ENCODE assay signal across 10 cellular contexts in genomic region chr1:2530501-2531361, GRCh38. TPM values are rescaled to one million over a fixed set of nuclear protein-coding genes. Genes with fewer than 3 reads are reported as not detected.
DNase-seq lines count a peak whose midpoint lies in the region; ATAC-seq, FAIRE-seq and TF ChIP-seq lines count a peak whose summit lies in the region.
"Had no signal": no experiment of that assay in that cellular context is flagged by ENCODE, and none has a peak within 500 bp of the region (broad histone marks: within the 10 kb centered on the region; RNA-seq: fewer than 3 reads in every experiment).

No MANE protein-coding gene starts in this region.

- H3K9me3 Mint-ChIP-seq in CD8-positive, alpha-beta memory T cell = no peaks in the 10 kb centered on the region
- no peaks in the 10 kb centered on the region for H3K9me3 Mint-ChIP-seq in immature natural killer cell

- no peak overlapping the region for H3K27ac Mint-ChIP-seq in CD8-positive, alpha-beta memory T cell
- H3K27ac Mint-ChIP-seq in immature natural killer cell = no peak overlapping the region

- no peak for DNase-seq in CD8-positive, alpha-beta memory T cell
- DNase-seq in HUDEP-2 (lab: John Stamatoyannopoulos, UW; ENCODE audit: unreplicated experiment in 76 of 76) (peak in 68 of 76 experiments; percentile 18 to 76 (median 55)), GM12878 (ENCODE audit: low read depth, low spot score) (no peak), immature natural killer cell (no peak)
- DNase-seq in activated effector memory CD4-positive, alpha-beta T cell treated with Interleukin-2 at 50 U/mL for 16 hours = no peak
- no peak for DNase-seq in activated CD8-positive, alpha-beta memory T cell treated with anti-CD3 and anti-CD28 coated beads, Interleukin-2, amount 50 U/mL, for 48 hours

- CTCF ChIA-PET in CD8-positive, alpha-beta memory T cell (lab: Charles Lee) = interaction anchor here (1.1 to 1.9 kb wide), 3 partner anchors 115 to 336 kb away, joined by 3 to 6 read pairs (median 4); partner anchors contain the start of gene FAAP20
- CTCF ChIA-PET in GM12878 (lab: Yijun Ruan, JAX) = interaction anchor here (0.6 to 1.6 kb wide), 3 partner anchors 12 to 116 kb away, joined by 3 read pairs; no protein-coding TSS in a partner anchor

- H3K9ac ChIP-seq in GM12878 (ENCODE audit: control insufficient read depth, insufficient read depth, low read length) (no peak overlapping the region), neural cell (ENCODE audit: low read length) (peak overlapping the region; percentile 75)

- H2AFZ ChIP-seq in GM12878 (ENCODE audit: control insufficient read depth, low read depth, low read length) = no peak overlapping the region
- no peak overlapping the region for H2AFZ ChIP-seq in neural cell (ENCODE audit: low read depth, low read length)

- H3K4me1 Mint-ChIP-seq in CD8-positive, alpha-beta memory T cell = peaks cover 10 to 27% (median 11%) of the 10 kb centered on the region in 3 donors
- H3K4me1 Mint-ChIP-seq in immature natural killer cell = peaks cover 10 to 15% of the 10 kb centered on the region in 2 donors

- no peak for TF ChIP-seq RAD21 in GM12878 (IDR thresholded peaks at IDR 0.05; ENCODE audit: insufficient read depth, low read depth, low read length)
- TF ChIP-seq RAD21 in neural cell (conservative IDR thresholded peaks at IDR 0.05) = no peak

- no peak for FAIRE-seq in GM12878 (lab: Jason Lieb, UNC)
- FAIRE-seq: GM18507 had no signal

- H3K36me3 ChIP-seq in CD8-positive, alpha-beta memory T cell (ENCODE audit: insufficient read depth, low read length) = no peaks in the 10 kb centered on the region
- H3K36me3 ChIP-seq in GM12878 (ENCODE audit: control insufficient read depth in 2 of 2, insufficient read depth in 2 of 2, low read length in 1 of 2) = no peaks in the 10 kb centered on the region
- H3K36me3 ChIP-seq in neural cell (ENCODE audit: insufficient read depth, low read length) = no peaks in the 10 kb centered on the region

- in situ Hi-C loops in GM12878 (cut with MboI) = no loop called here

- H3K4me2 ChIP-seq in GM12878 (ENCODE audit: control insufficient read depth, insufficient read depth) (peak overlapping the region; percentile 44; the same call in 1 of the 2 replicates), neural cell (ENCODE audit: low read length) (no peak overlapping the region)

- peaks cover 0 to 2% (median 0%) of the 10 kb centered on the region in 3 donors for H3K36me3 Mint-ChIP-seq in CD8-positive, alpha-beta memory T cell
- no peaks in the 10 kb centered on the region for H3K36me3 Mint-ChIP-seq in immature natural killer cell

- peak overlapping the region in 3 of 7 donors; percentile 59 to 75 (median 66) for H3K4me3 Mint-ChIP-seq in CD8-positive, alpha-beta memory T cell
- H3K4me3 Mint-ChIP-seq in immature natural killer cell = peak overlapping the region in 2 of 5 donors; percentile 42 to 53

- BruUV-seq in GM12878 (replicated peaks; lab: Mats Ljungman, UMichigan) = no TSS peak

- RAD21 ChIA-PET in GM12878 (lab: Charles Lee; ENCODE audit: unreplicated experiment) = no interaction called here

- H3K79me2 ChIP-seq in GM12878 (ENCODE audit: control insufficient read depth, insufficient read depth, low read length) (peaks cover 3% of the 10 kb centered on the region), neural cell (replicated peaks; ENCODE audit: insufficient read depth, low read length) (peaks cover 16% of the 10 kb centered on the region)

- SMC1A ChIA-PET in GM12878 (lab: Charles Lee; ENCODE audit: uncharacterized antibody, unreplicated experiment) = no interaction called here

- H3K9me2 ChIP-seq in neural cell (ENCODE audit: insufficient read depth, low read length) = no peaks in the 10 kb centered on the region

- WGBS in GM12878 (ENCODE audit: insufficient coverage, insufficient replicate concordance, low lambda C conversion rate, missing lambda C conversion rate) = 18% methylated on average over 27 of the region's 31 CpGs

- TF ChIP-seq CTCF in GM12878 (IDR thresholded peaks at IDR 0.05 in 2 of 3, conservative IDR thresholded peaks at IDR 0.05 in 1 of 3; ENCODE audit: control insufficient read depth in 2 of 3, extremely low read depth in 1 of 3, insufficient read depth in 1 of 3, low read depth in 3 of 3, low read length in 3 of 3) (no peak), neural cell (IDR thresholded peaks at IDR 0.05; ENCODE audit: poor library complexity, severe bottlenecking) (no peak)

- peaks cover 18 to 23% of the 10 kb centered on the region in 2 donors for H3K27me3 Mint-ChIP-seq in CD8-positive, alpha-beta memory T cell
- peaks cover 2 to 5% (median 5%) of the 10 kb centered on the region in 3 donors for H3K27me3 Mint-ChIP-seq in immature natural killer cell (ENCODE audit: low read depth in 3 of 3)

- no peaks in the 10 kb centered on the region for H3K9me3 ChIP-seq in CD8-positive, alpha-beta memory T cell (ENCODE audit: low read length)
- H3K9me3 ChIP-seq in GM12878 (replicated peaks; ENCODE audit: control insufficient read depth, insufficient read depth, low read length) = no peaks in the 10 kb centered on the region
- H3K9me3 ChIP-seq in neural cell (ENCODE audit: low read length) = no peaks in the 10 kb centered on the region
- H3K9me3 ChIP-seq: SJSA1 had no signal

- ATAC-seq in GM12878 (no peak), GM19328 (IDR thresholded peaks at IDR 0.05; ENCODE audit: unreplicated experiment) (no peak)

- TF ChIP-seq EP300 in GM12878 (IDR thresholded peaks at IDR 0.05; ENCODE audit: borderline replicate concordance in 1 of 2, control insufficient read depth in 1 of 2, low read depth in 2 of 2, low read length in 2 of 2) (no peak), neural cell (conservative IDR thresholded peaks at IDR 0.05; ENCODE audit: poor library complexity, severe bottlenecking) (no peak)

- no peak overlapping the region for H3K27ac ChIP-seq in CD8-positive, alpha-beta memory T cell (ENCODE audit: low read depth, low read length)
- no peak overlapping the region for H3K27ac ChIP-seq in GM12878 (ENCODE audit: control insufficient read depth, insufficient read depth)
- peak overlapping the region; percentile 45 for H3K27ac ChIP-seq in neural cell (ENCODE audit: low read length)
- H3K27ac ChIP-seq: SJSA1 had no signal

- H3K4me1 ChIP-seq in CD8-positive, alpha-beta memory T cell (ENCODE audit: insufficient read depth, low read length) = peaks cover 25% of the 10 kb centered on the region
- peaks cover 14% of the 10 kb centered on the region for H3K4me1 ChIP-seq in GM12878 (ENCODE audit: control insufficient read depth, insufficient read depth, low read length)

- H3K4me3 ChIP-seq in CD8-positive, alpha-beta memory T cell (ENCODE audit: low read length) = peak overlapping the region; percentile 19
- H3K4me3 ChIP-seq in GM12878 (no peak overlapping the region), neural cell (ENCODE audit: low read length) (peak overlapping the region; percentile 74)
- H3K4me3 ChIP-seq: SJSA1 had no signal

- POLR2A ChIA-PET in CD8-positive, alpha-beta memory T cell (lab: Charles Lee) = interaction anchor here (0.6 to 0.9 kb wide), 2 partner anchors 14 to 105 kb away, joined by 3 to 4 read pairs; no protein-coding TSS in a partner anchor
- POLR2A ChIA-PET in GM12878 (lab: Charles Lee) = interaction anchor here (1.2 to 1.6 kb wide), 2 partner anchors 14 to 15 kb away, joined by 3 to 4 read pairs; no protein-coding TSS in a partner anchor

- intact Hi-C loops in GM12878 (cut with micrococcal nuclease; ENCODE audit: unreplicated experiment) = no loop called here

- no peaks in the 10 kb centered on the region for H3F3A ChIP-seq in neural cell (ENCODE audit: insufficient read depth, low read length, poor library complexity, severe bottlenecking)

- peaks cover 18% of the 10 kb centered on the region for H3K27me3 ChIP-seq in CD8-positive, alpha-beta memory T cell (ENCODE audit: insufficient read depth, low read length, poor library complexity, severe bottlenecking)
- H3K27me3 ChIP-seq in GM12878 (replicated peaks in 1 of 2; ENCODE audit: control insufficient read depth in 2 of 2, insufficient read depth in 2 of 2, low read length in 1 of 2) = peaks cover 6 to 19% of the 10 kb centered on the region in 2 experiments
- no peaks in the 10 kb centered on the region for H3K27me3 ChIP-seq in neural cell (ENCODE audit: insufficient read depth, low read depth, low read length)

- H4K20me1 ChIP-seq in GM12878 (ENCODE audit: control insufficient read depth, insufficient read depth) (no peaks in the 10 kb centered on the region), neural cell (ENCODE audit: insufficient read depth) (no peaks in the 10 kb centered on the region)

- TF ChIP-seq POLR2A in GM12878 (IDR thresholded peaks at IDR 0.05; ENCODE audit: low read depth, low read length) = no peak

RNA-seq across cellular contexts. Expression of gene HES5, which starts 0.7 kb away (rescaled TPM):
- total RNA-seq in CD8-positive, alpha-beta memory T cell = not detected
- not detected for polyA plus RNA-seq in CD8-positive, alpha-beta memory T cell
- total RNA-seq in GM12878 (2013; cell fraction: nucleolus; rRNA removed) = not detected in 2 replicates
- 0.22 TPM in 1 of 2 replicates, not detected in the other for total RNA-seq in GM12878 (2014; rRNA removed)
- not detected in 2 replicates for total RNA-seq in GM12878 (2014; rRNA removed; fragmentation: Illumina TruSeq; extraction: Trizol)
- total RNA-seq in GM12878 (2021) = 0.15 TPM in 1 of 2 replicates, not detected in the other
- polyA plus RNA-seq in GM12878 (2011; ENCODE audit: low read depth) = not detected
- not detected in 2 replicates for polyA plus RNA-seq in GM12878 (2011; rRNA removed)
- not detected in 2 replicates for polyA plus RNA-seq in GM12878 (2011; cell fraction: cytosol; rRNA removed)
- polyA plus RNA-seq in GM12878 (2011; cell fraction: nucleus; rRNA removed) = not detected in 2 replicates
- polyA plus RNA-seq in GM12878 (2012) = not detected in 2 replicates
- polyA plus RNA-seq in GM12878 (2014; fragmentation: Illumina TruSeq; extraction: Trizol) = not detected in 2 replicates
- polyA plus RNA-seq in GM12878 (2014; fragmentation: Nextera tagmentation; extraction: Ambion mirVana) = not detected
- 0.12 TPM in 1 of 2 replicates, not detected in the other for polyA plus RNA-seq in GM12878 (2014; rRNA removed)
- polyA plus RNA-seq in GM12878 (2016; fragmentation: Nextera tagmentation; extraction: Ambion mirVana) = not detected
- not detected in 2 replicates for polyA minus RNA-seq in GM12878 (2011; rRNA and poly(A)+ RNA removed)
- not detected in 2 replicates for polyA minus RNA-seq in GM12878 (2011; cell fraction: cytosol; rRNA and poly(A)+ RNA removed)
- polyA minus RNA-seq in GM12878 (2011; cell fraction: nucleus; rRNA and poly(A)+ RNA removed) = not detected in 2 replicates
- polyA plus RNA-seq in neural cell = 0.81 TPM in 1 of 2 replicates, not detected in the other
- polyA minus RNA-seq in neural cell = 3.2 and 4.3 TPM in 2 replicates
- polyA plus RNA-seq in immature natural killer cell = not detected
- total RNA-seq: SJSA1 had no signal

RNA-seq across cellular contexts. Expression of gene PANK4, which starts 4.3 kb away (rescaled TPM):
- 10 to 100 TPM; 40.3 to 46.3 TPM for total RNA-seq in CD8-positive, alpha-beta memory T cell
- 25.0 TPM for polyA plus RNA-seq in CD8-positive, alpha-beta memory T cell
- total RNA-seq in GM12878 (2013; cell fraction: nucleolus; rRNA removed) = 85.4 and 117 TPM in 2 replicates
- total RNA-seq in GM12878 (2014; rRNA removed) (24.1 and 24.9 TPM in 2 replicates), GM12878 (2014; rRNA removed; fragmentation: Illumina TruSeq; extraction: Trizol) (10.4 and 10.6 TPM in 2 replicates), GM12878 (2021) (25.8 and 38.0 TPM in 2 replicates)
- polyA plus RNA-seq in GM12878 (2011; ENCODE audit: low read depth) = 7.1 TPM
- polyA plus RNA-seq in GM12878 (2011; rRNA removed) (12.4 and 27.0 TPM in 2 replicates), GM12878 (2014; fragmentation: Illumina TruSeq; extraction: Trizol) (11.1 and 15.0 TPM in 2 replicates), GM12878 (2014; fragmentation: Nextera tagmentation; extraction: Ambion mirVana) (1 to 10 TPM in 1 of 2 experiments, under 1 TPM in 1; 0.35 to 1.5 TPM), GM12878 (2014; rRNA removed) (25.0 and 27.2 TPM in 2 replicates), GM12878 (2016; fragmentation: Nextera tagmentation; extraction: Ambion mirVana) (10 to 100 TPM; 18.2 to 19.0 TPM), neural cell (37.9 and 43.4 TPM in 2 replicates), immature natural killer cell (10 to 100 TPM in 1 of 3 donors, 1 to 10 TPM in 2; 9.1 to 23.3 (median 9.8) TPM)
- 15.9 and 23.0 TPM in 2 replicates for polyA plus RNA-seq in GM12878 (2011; cell fraction: cytosol; rRNA removed)
- 158 and 199 TPM in 2 replicates for polyA plus RNA-seq in GM12878 (2011; cell fraction: nucleus; rRNA removed)
- polyA plus RNA-seq in GM12878 (2012) = 18.2 and 18.5 TPM in 2 replicates
- 14.9 and 26.2 TPM in 2 replicates for polyA minus RNA-seq in GM12878 (2011; rRNA and poly(A)+ RNA removed)
- 13.2 and 15.7 TPM in 2 replicates for polyA minus RNA-seq in GM12878 (2011; cell fraction: cytosol; rRNA and poly(A)+ RNA removed)
- 55.4 and 89.3 TPM in 2 replicates for polyA minus RNA-seq in GM12878 (2011; cell fraction: nucleus; rRNA and poly(A)+ RNA removed)
- 52.3 and 53.8 TPM in 2 replicates for polyA minus RNA-seq in neural cell

RNA-seq across cellular contexts. Expression of gene TNFRSF14, which starts 25.4 kb away (rescaled TPM):
- 100 to 1,000 TPM; 164 to 168 TPM for total RNA-seq in CD8-positive, alpha-beta memory T cell
- polyA plus RNA-seq in CD8-positive, alpha-beta memory T cell = 51.6 TPM
- total RNA-seq in GM12878 (2013; cell fraction: nucleolus; rRNA removed) = 315 and 380 TPM in 2 replicates
- total RNA-seq in GM12878 (2014; rRNA removed) = 53.6 and 61.1 TPM in 2 replicates
- 20.0 and 23.0 TPM in 2 replicates for total RNA-seq in GM12878 (2014; rRNA removed; fragmentation: Illumina TruSeq; extraction: Trizol)
- total RNA-seq in GM12878 (2021) = 76.2 and 79.1 TPM in 2 replicates
- 42.6 TPM for polyA plus RNA-seq in GM12878 (2011; ENCODE audit: low read depth)
- 30.5 and 69.6 TPM in 2 replicates for polyA plus RNA-seq in GM12878 (2011; rRNA removed)
- 85.6 and 116 TPM in 2 replicates for polyA plus RNA-seq in GM12878 (2011; cell fraction: cytosol; rRNA removed)
- 998 and 1,152 TPM in 2 replicates for polyA plus RNA-seq in GM12878 (2011; cell fraction: nucleus; rRNA removed)
- 120 and 163 TPM in 2 replicates for polyA plus RNA-seq in GM12878 (2012)
- 4.8 and 19.2 TPM in 2 replicates for polyA plus RNA-seq in GM12878 (2014; fragmentation: Illumina TruSeq; extraction: Trizol)
- polyA plus RNA-seq in GM12878 (2014; fragmentation: Nextera tagmentation; extraction: Ambion mirVana) = 1 to 10 TPM in 1 of 2 experiments, under 1 TPM in 1; 0.43 to 2.9 TPM
- 113 and 114 TPM in 2 replicates for polyA plus RNA-seq in GM12878 (2014; rRNA removed)
- polyA plus RNA-seq in GM12878 (2016; fragmentation: Nextera tagmentation; extraction: Ambion mirVana) = 10 to 100 TPM; 36.2 to 46.7 TPM
- 22.7 and 47.3 TPM in 2 replicates for polyA minus RNA-seq in GM12878 (2011; rRNA and poly(A)+ RNA removed)
- polyA minus RNA-seq in GM12878 (2011; cell fraction: cytosol; rRNA and poly(A)+ RNA removed) = 17.1 and 28.0 TPM in 2 replicates
- polyA minus RNA-seq in GM12878 (2011; cell fraction: nucleus; rRNA and poly(A)+ RNA removed) = 91.9 and 124 TPM in 2 replicates
- polyA plus RNA-seq in neural cell = 1.1 TPM in 2 replicates
- not detected in 2 replicates for polyA minus RNA-seq in neural cell
- 10 to 100 TPM; 62.5 to 75.1 (median 63.8) TPM for polyA plus RNA-seq in immature natural killer cell

RNA-seq across cellular contexts. Expression of gene PLCH2, which starts 54.6 kb away (rescaled TPM):
- total RNA-seq in CD8-positive, alpha-beta memory T cell = 1 to 10 TPM; 2.5 TPM
- 2.8 TPM for polyA plus RNA-seq in CD8-positive, alpha-beta memory T cell
- 3.9 and 7.9 TPM in 2 replicates for total RNA-seq in GM12878 (2013; cell fraction: nucleolus; rRNA removed)
- total RNA-seq in GM12878 (2014; rRNA removed) = 0.11 and 0.73 TPM in 2 replicates
- total RNA-seq in GM12878 (2014; rRNA removed; fragmentation: Illumina TruSeq; extraction: Trizol) = 0.04 and 0.05 TPM in 2 replicates
- 0.62 and 0.74 TPM in 2 replicates for total RNA-seq in GM12878 (2021)
- polyA plus RNA-seq in GM12878 (2011; ENCODE audit: low read depth) = 0.28 TPM
- polyA plus RNA-seq in GM12878 (2011; rRNA removed) = 0.24 and 0.30 TPM in 2 replicates
- polyA plus RNA-seq in GM12878 (2011; cell fraction: cytosol; rRNA removed) = 0.27 and 0.64 TPM in 2 replicates
- polyA plus RNA-seq in GM12878 (2011; cell fraction: nucleus; rRNA removed) = 4.9 and 6.8 TPM in 2 replicates
- polyA plus RNA-seq in GM12878 (2012) = 1.4 and 2.3 TPM in 2 replicates
- polyA plus RNA-seq in GM12878 (2014; fragmentation: Illumina TruSeq; extraction: Trizol) = 0.12 TPM in 1 of 2 replicates, not detected in the other
- polyA plus RNA-seq in GM12878 (2014; fragmentation: Nextera tagmentation; extraction: Ambion mirVana) = not detected
- 0.53 and 1.1 TPM in 2 replicates for polyA plus RNA-seq in GM12878 (2014; rRNA removed)
- polyA plus RNA-seq in GM12878 (2016; fragmentation: Nextera tagmentation; extraction: Ambion mirVana) = under 1 TPM in 1 of 2 experiments, not detected in 1; 0.03 TPM
- polyA minus RNA-seq in GM12878 (2011; rRNA and poly(A)+ RNA removed) = 0.59 and 0.77 TPM in 2 replicates
- 0.27 TPM in 1 of 2 replicates, not detected in the other for polyA minus RNA-seq in GM12878 (2011; cell fraction: cytosol; rRNA and poly(A)+ RNA removed)
- polyA minus RNA-seq in GM12878 (2011; cell fraction: nucleus; rRNA and poly(A)+ RNA removed) = 1.1 and 2.0 TPM in 2 replicates
- polyA plus RNA-seq in neural cell = 5.7 and 6.6 TPM in 2 replicates
- 6.4 and 7.3 TPM in 2 replicates for polyA minus RNA-seq in neural cell
- polyA plus RNA-seq in immature natural killer cell = 1 to 10 TPM in 2 of 3 donors, not detected in 1; 2.9 to 5.1 TPM

RNA-seq across cellular contexts. Expression of gene PRXL2B, which starts 55.8 kb away (rescaled TPM):
- 10 to 100 TPM; 41.3 to 45.5 TPM for total RNA-seq in CD8-positive, alpha-beta memory T cell
- polyA plus RNA-seq in CD8-positive, alpha-beta memory T cell = 23.2 TPM
- 6.1 and 6.2 TPM in 2 replicates for total RNA-seq in GM12878 (2013; cell fraction: nucleolus; rRNA removed)
- total RNA-seq in GM12878 (2014; rRNA removed) (4.2 TPM in 2 replicates), GM12878 (2014; rRNA removed; fragmentation: Illumina TruSeq; extraction: Trizol) (1.8 and 1.9 TPM in 2 replicates), GM12878 (2021) (5.6 and 7.6 TPM in 2 replicates)
- 2.4 TPM for polyA plus RNA-seq in GM12878 (2011; ENCODE audit: low read depth)
- polyA plus RNA-seq in GM12878 (2011; rRNA removed) (3.1 and 5.0 TPM in 2 replicates), GM12878 (2014; fragmentation: Illumina TruSeq; extraction: Trizol) (1.3 and 2.7 TPM in 2 replicates), GM12878 (2014; fragmentation: Nextera tagmentation; extraction: Ambion mirVana) (under 1 TPM; 0.44 to 0.53 TPM), GM12878 (2014; rRNA removed) (5.5 and 6.8 TPM in 2 replicates), GM12878 (2016; fragmentation: Nextera tagmentation; extraction: Ambion mirVana) (1 to 10 TPM; 3.8 to 4.8 TPM), neural cell (29.0 and 35.9 TPM in 2 replicates), immature natural killer cell (10 to 100 TPM; 10.0 to 17.1 (median 13.6) TPM)
- 8.8 and 10.6 TPM in 2 replicates for polyA plus RNA-seq in GM12878 (2011; cell fraction: cytosol; rRNA removed)
- 19.6 and 22.7 TPM in 2 replicates for polyA plus RNA-seq in GM12878 (2011; cell fraction: nucleus; rRNA removed)
- polyA plus RNA-seq in GM12878 (2012) = 7.7 and 7.9 TPM in 2 replicates
- polyA minus RNA-seq in GM12878 (2011; rRNA and poly(A)+ RNA removed) = 1.1 and 5.2 TPM in 2 replicates
- 1.6 and 2.6 TPM in 2 replicates for polyA minus RNA-seq in GM12878 (2011; cell fraction: cytosol; rRNA and poly(A)+ RNA removed)
- 3.0 and 3.5 TPM in 2 replicates for polyA minus RNA-seq in GM12878 (2011; cell fraction: nucleus; rRNA and poly(A)+ RNA removed)
- 19.2 and 26.8 TPM in 2 replicates for polyA minus RNA-seq in neural cell

Comparison
In these comparisons a context has a peak if more than half of its experiments do, and no peak if none do; other contexts are left out.
1. DNase-seq: peak in HUDEP-2 (68 of 76); none in CD8-positive, alpha-beta memory T cell (0 of 5), GM12878 (single experiment), immature natural killer cell (0 of 3), activated effector memory CD4-positive, alpha-beta T cell treated with Interleukin-2 at 50 U/mL for 16 hours (single experiment) and activated CD8-positive, alpha-beta memory T cell treated with anti-CD3 and anti-CD28 coated beads, Interleukin-2, amount 50 U/mL, for 48 hours (single experiment).